In genomic region chr13:110262082-110262436, GRCh38 we compare ENCODE assay signal across 19 cellular contexts. TPM values are rescaled to one million over a fixed set of nuclear protein-coding genes. Genes with fewer than 3 reads are reported as not detected.
A peak's percentile ranks its signal among the peaks of the same experiment; 100 is the strongest.
DNase-seq lines count a peak whose midpoint lies in the region; ATAC-seq and TF ChIP-seq lines count a peak whose summit lies in the region.
"Had no signal": no experiment of that assay in that cellular context is flagged by ENCODE, and none has a peak within 500 bp of the region (broad histone marks: within the 10 kb centered on the region; RNA-seq: fewer than 3 reads in every experiment).

No MANE protein-coding gene starts in this region.

- TF ChIP-seq CTCF in RWPE2 (IDR thresholded peaks at IDR 0.05; ENCODE audit: poor library complexity, severe bottlenecking) (no peak), esophagus muscularis mucosa (IDR thresholded peaks at IDR 0.05) (no peak), neural progenitor cell (IDR thresholded peaks at IDR 0.05) (no peak), tibial artery (IDR thresholded peaks at IDR 0.05) (no peak)

- no peak for ATAC-seq in RWPE2 (ENCODE audit: low read depth)
- no peak for ATAC-seq in GM18498 (IDR thresholded peaks at IDR 0.05; ENCODE audit: unreplicated experiment)
- ATAC-seq: activated CD8-positive, alpha-beta T cell treated with anti-CD3 and anti-CD28 coated beads for 36 hours; activated naive CD4-positive, alpha-beta T cell treated with anti-CD3 and anti-CD28 coated beads, Interleukin-2, amount 50 U/mL, for 72 hours; activated T-cell treated with anti-CD3 and anti-CD28 coated beads, Interleukin-2, amount 50 U/mL, for 4 hours had no signal

- H3K9ac ChIP-seq in neural progenitor cell: no peak overlapping the region

- peaks cover 11% of the 10 kb centered on the region for H3K27me3 Mint-ChIP-seq in neural progenitor cell (ENCODE audit: insufficient read depth, low read depth)
- H3K27me3 Mint-ChIP-seq: brain had no signal

- H3K4me1 Mint-ChIP-seq in neural progenitor cell: peaks cover 57% of the 10 kb centered on the region

- peaks cover 30% of the 10 kb centered on the region for H3K4me1 ChIP-seq in RWPE2 (ENCODE audit: insufficient read depth, poor library complexity, severe bottlenecking)
- H3K4me1 ChIP-seq in esophagus muscularis mucosa: peaks cover 70 to 91% (median 88%) of the 10 kb centered on the region in 4 donors
- H3K4me1 ChIP-seq in neural progenitor cell: peaks cover 59% of the 10 kb centered on the region
- H3K4me1 ChIP-seq in tibial artery: peaks cover 0 to 97% (median 63%) of the 10 kb centered on the region in 4 donors
- H3K4me1 ChIP-seq: pancreas had no signal

- H3K36me3 Mint-ChIP-seq in neural progenitor cell: peaks cover 8% of the 10 kb centered on the region
- H3K36me3 Mint-ChIP-seq: activated naive CD4-positive, alpha-beta T cell treated with anti-CD3 and anti-CD28 coated beads, Interleukin-2, amount 50 U/mL, for 72 hours; brain had no signal

- H3K27me3 ChIP-seq in RWPE2 (ENCODE audit: insufficient read depth, poor library complexity, severe bottlenecking) (no peaks in the 10 kb centered on the region), esophagus muscularis mucosa (no peaks in the 10 kb centered on the region), neural progenitor cell (no peaks in the 10 kb centered on the region), tibial artery (no peaks in the 10 kb centered on the region)
- H3K27me3 ChIP-seq: pancreas had no signal

- H3K4me3 ChIP-seq in RWPE2 (ENCODE audit: severe bottlenecking) (no peak overlapping the region), esophagus muscularis mucosa (no peak overlapping the region), neural progenitor cell (no peak overlapping the region), tibial artery (peak overlapping the region in 1 of 2 donors; percentile 16)
- H3K4me3 ChIP-seq: dorsolateral prefrontal cortex, pancreas had no signal

- DNase-seq in RWPE2 (ENCODE audit: low spot score): no peak
- no peak for DNase-seq in esophagus muscularis mucosa (ENCODE audit: extremely low spot score)
- no peak for DNase-seq in neural progenitor cell (ENCODE audit: low spot score)
- no peak for DNase-seq in tibial artery
- no peak for DNase-seq in NCI-H2107 treated with DMSO at 0.1 percent for 48 hours (lab: John Stamatoyannopoulos, UW; ENCODE audit: unreplicated experiment)
- DNase-seq in activated naive CD4-positive, alpha-beta T cell treated with anti-CD3 and anti-CD28 coated beads, Interleukin-2, amount 50 U/mL, for 16 hours: no peak
- DNase-seq: activated CD8-positive, alpha-beta T cell treated with anti-CD3 and anti-CD28 coated beads for 36 hours; activated T-cell treated with anti-CD3 and anti-CD28 coated beads, Interleukin-2, amount 50 U/mL, for 4 hours; dorsolateral prefrontal cortex; MM.1S; NCI-H1694; NCI-H226; pancreas; stimulated activated CD4-positive, alpha-beta T cell treated with anti-CD3 and anti-CD28 coated beads, Interleukin-12 subunit alpha, Interleukin-12 subunit beta, amount 100 ng/mL, for 4 hours; T-helper 1 cell; WERI-Rb-1 had no signal

- peaks cover 16% of the 10 kb centered on the region for H3K79me2 ChIP-seq in neural progenitor cell (ENCODE audit: low read depth)

- peak overlapping the region; percentile 24 for H3K4me2 ChIP-seq in neural progenitor cell

- peaks cover 56% of the 10 kb centered on the region for H4K20me1 ChIP-seq in neural progenitor cell (ENCODE audit: low read depth)

- peak overlapping the region; percentile 11 for H3K27ac Mint-ChIP-seq in neural progenitor cell
- H3K27ac Mint-ChIP-seq: activated CD8-positive, alpha-beta T cell treated with anti-CD3 and anti-CD28 coated beads for 36 hours; activated naive CD4-positive, alpha-beta T cell treated with anti-CD3 and anti-CD28 coated beads, Interleukin-2, amount 50 U/mL, for 72 hours had no signal

- intact Hi-C loops in esophagus muscularis mucosa (cut with DNase I) (no loop called here), tibial artery (cut with DNase I; ENCODE audit: low total_unique reads) (loop anchor here (5.0 kb wide), 1 partner anchor 35 kb away; no protein-coding TSS in a partner anchor)

- peak overlapping the region; percentile 76 for H3K27ac ChIP-seq in RWPE2 (ENCODE audit: poor library complexity, severe bottlenecking)
- peak overlapping the region; percentile 64 to 80 (median 72) for H3K27ac ChIP-seq in esophagus muscularis mucosa (replicated peaks in 1 of 4)
- no peak overlapping the region for H3K27ac ChIP-seq in neural progenitor cell
- H3K27ac ChIP-seq in tibial artery: peak overlapping the region; percentile 74 to 79
- H3K27ac ChIP-seq: WERI-Rb-1 had no signal

- H2AFZ ChIP-seq in neural progenitor cell (replicated peaks): no peak overlapping the region

- H3K4me3 Mint-ChIP-seq in neural progenitor cell: no peak overlapping the region
- H3K4me3 Mint-ChIP-seq: activated CD8-positive, alpha-beta T cell treated with anti-CD3 and anti-CD28 coated beads for 36 hours; activated T-cell treated with anti-CD3 and anti-CD28 coated beads, Interleukin-2, amount 50 U/mL, for 4 hours had no signal

- H3K9me3 ChIP-seq in RWPE2 (ENCODE audit: severe bottlenecking): no peaks in the 10 kb centered on the region
- H3K9me3 ChIP-seq in esophagus muscularis mucosa: no peaks in the 10 kb centered on the region
- no peaks in the 10 kb centered on the region for H3K9me3 ChIP-seq in neural progenitor cell (ENCODE audit: low read depth)
- no peaks in the 10 kb centered on the region for H3K9me3 ChIP-seq in tibial artery
- H3K9me3 ChIP-seq: pancreas had no signal

- peaks cover 39% of the 10 kb centered on the region for H3F3A ChIP-seq in neural progenitor cell (ENCODE audit: low read depth)

- no peak for TF ChIP-seq POLR2A in esophagus muscularis mucosa (IDR thresholded peaks at IDR 0.05; ENCODE audit: low read depth)

- WGBS in esophagus muscularis mucosa: 80% methylated on average over 11 of the region's 11 CpGs

- no peak for TF ChIP-seq EP300 in esophagus muscularis mucosa (IDR thresholded peaks at IDR 0.05)

- H3K36me3 ChIP-seq in RWPE2 (ENCODE audit: low read depth) (no peaks in the 10 kb centered on the region; the same call in 1 of the 2 replicates), esophagus muscularis mucosa (peaks cover 0 to 5% (median 0%) of the 10 kb centered on the region in 4 donors), neural progenitor cell (no peaks in the 10 kb centered on the region), tibial artery (no peaks in the 10 kb centered on the region)
- H3K36me3 ChIP-seq: pancreas, WERI-Rb-1 had no signal

- no peaks in the 10 kb centered on the region for H3K9me3 Mint-ChIP-seq in neural progenitor cell
- H3K9me3 Mint-ChIP-seq: activated CD8-positive, alpha-beta T cell treated with anti-CD3 and anti-CD28 coated beads for 36 hours; activated T-cell treated with anti-CD3 and anti-CD28 coated beads, Interleukin-2, amount 50 U/mL, for 4 hours had no signal

RNA-seq across cellular contexts. Expression of gene COL4A1, which starts 44.9 kb away (rescaled TPM):
- total RNA-seq in esophagus muscularis mucosa: 100 to 1,000 TPM; 328 to 578 (median 405) TPM
- total RNA-seq in neural progenitor cell (ENCODE audit: low replicate concordance): 105 and 120 TPM in 2 replicates
- total RNA-seq: activated CD8-positive, alpha-beta T cell treated with anti-CD3 and anti-CD28 coated beads for 36 hours had no signal

RNA-seq across cellular contexts. Expression of gene COL4A2, which starts 45.0 kb away (rescaled TPM):
- total RNA-seq in esophagus muscularis mucosa (100 to 1,000 TPM; 419 to 931 (median 555) TPM), neural progenitor cell (ENCODE audit: low replicate concordance) (73.6 and 139 TPM in 2 replicates)
- total RNA-seq: activated CD8-positive, alpha-beta T cell treated with anti-CD3 and anti-CD28 coated beads for 36 hours had no signal
